Comparison of ENCODE assay signal across 1 cellular context in genomic region chr9:269255-269833, GRCh38. TPM values are rescaled to one million over a fixed set of nuclear protein-coding genes. Genes with fewer than 3 reads are reported as not detected.
"Had no signal": no experiment of that assay in that cellular context is flagged by ENCODE, and none has a peak within 500 bp of the region (broad histone marks: within the 10 kb centered on the region; RNA-seq: fewer than 3 reads in every experiment).

No MANE protein-coding gene starts in this region.

RNA-seq across cellular contexts. Expression of gene DOCK8, which starts 54.7 kb away (rescaled TPM):
- total RNA-seq: SJSA1 had no signal
